Comparison of ENCODE assay signal across 4 cellular contexts in genomic region chr1:145146308-145146707, GRCh38. TPM values are rescaled to one million over a fixed set of nuclear protein-coding genes. Genes with fewer than 3 reads are reported as not detected.
"Had no signal": no experiment of that assay in that cellular context is flagged by ENCODE, and none has a peak within 500 bp of the region (broad histone marks: within the 10 kb centered on the region; RNA-seq: fewer than 3 reads in every experiment).

No MANE protein-coding gene starts in this region.

RNA-seq across cellular contexts. Expression of gene FAM72D, which starts 50.5 kb away (rescaled TPM):
- total RNA-seq: gastrocnemius medialis, left lobe of liver, mesenteric fat pad, myocyte had no signal
